ENCODE assay signal across 8 cellular contexts in the genomic region with DNA sequence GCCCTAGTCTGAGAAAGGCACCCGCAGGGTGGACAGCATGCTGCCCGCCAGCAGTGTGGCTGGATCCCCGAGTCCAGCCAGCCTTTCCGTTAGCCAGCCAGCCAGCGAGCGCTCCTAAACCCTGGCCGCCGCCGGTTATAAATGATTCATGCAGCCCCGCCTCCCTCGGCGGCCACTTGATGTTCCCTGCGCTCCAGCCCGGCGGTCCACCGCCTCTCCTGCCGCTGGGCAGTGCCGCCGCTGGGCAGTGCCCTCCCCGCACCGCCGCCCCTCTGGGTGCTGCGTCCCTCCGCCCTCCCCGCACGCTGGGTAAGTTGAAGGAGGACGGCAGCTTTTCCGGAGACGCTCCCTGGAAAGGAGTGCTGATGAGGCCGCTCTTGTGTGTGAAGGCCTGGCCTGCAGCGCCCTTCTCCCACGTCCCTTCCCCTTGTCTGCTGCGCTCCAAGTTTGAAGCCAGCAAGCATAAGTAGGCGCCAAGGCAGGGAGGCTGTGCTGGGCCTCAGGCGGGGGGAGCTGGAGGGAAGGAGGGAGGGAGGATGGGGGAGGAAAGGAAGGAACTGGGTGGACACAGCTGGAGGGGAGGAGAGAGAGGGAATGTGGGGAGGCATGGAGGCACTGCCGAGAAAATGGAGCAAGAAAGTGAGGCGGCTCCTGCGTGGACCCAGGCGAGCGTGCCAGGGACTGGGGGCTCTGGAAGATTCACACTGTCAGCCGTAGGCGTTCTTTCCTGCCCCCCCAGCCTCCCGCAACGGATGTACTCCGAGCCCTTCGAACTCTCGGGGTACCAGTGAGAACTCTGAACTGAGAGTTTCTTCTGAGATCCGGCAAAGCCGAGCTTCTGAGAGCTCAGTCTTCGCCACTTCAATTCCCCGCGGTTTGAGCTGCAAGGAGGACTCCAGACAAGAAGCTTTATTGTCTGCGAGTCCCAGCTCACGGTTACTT.
DNase-seq lines count a peak whose midpoint lies in the region; TF ChIP-seq lines count a peak whose summit lies in the region.

No MANE protein-coding gene starts in this region.

- no peaks in the 10 kb centered on the region for H4K20me1 ChIP-seq in MM.1S (ENCODE audit: insufficient read depth, low read length)

- H3K4me1 ChIP-seq in cardiac muscle cell (ENCODE audit: low read depth): peaks cover 23% of the 10 kb centered on the region
- no peaks in the 10 kb centered on the region for H3K4me1 ChIP-seq in parathyroid adenoma
- no peaks in the 10 kb centered on the region for H3K4me1 ChIP-seq in MM.1S (ENCODE audit: low read length)

- no peaks in the 10 kb centered on the region for H3K9me3 ChIP-seq in cardiac muscle cell (ENCODE audit: low read depth)
- no peaks in the 10 kb centered on the region for H3K9me3 ChIP-seq in parathyroid adenoma (ENCODE audit: control insufficient read depth, low read length)
- H3K9me3 ChIP-seq in MM.1S (replicated peaks; ENCODE audit: insufficient read depth, low read length): no peaks in the 10 kb centered on the region

- H3K36me3 ChIP-seq in cardiac muscle cell: no peaks in the 10 kb centered on the region
- H3K36me3 ChIP-seq in parathyroid adenoma (ENCODE audit: control insufficient read depth, insufficient read depth, low read length): no peaks in the 10 kb centered on the region
- no peaks in the 10 kb centered on the region for H3K36me3 ChIP-seq in MM.1S (replicated peaks; ENCODE audit: insufficient read depth, low read length)

- no peak overlapping the region for H3K27ac ChIP-seq in cardiac muscle cell
- no peak overlapping the region for H3K27ac ChIP-seq in parathyroid adenoma
- H3K27ac ChIP-seq in MM.1S (ENCODE audit: low read length): no peak overlapping the region

- H2AFZ ChIP-seq in parathyroid adenoma (peak overlapping the region; percentile 74), MM.1S (ENCODE audit: low read length) (no peak overlapping the region)

- H3K79me2 ChIP-seq in parathyroid adenoma: no peaks in the 10 kb centered on the region
- H3K79me2 ChIP-seq in MM.1S (ENCODE audit: low read length): no peaks in the 10 kb centered on the region

- no peaks in the 10 kb centered on the region for H3F3A ChIP-seq in MM.1S (ENCODE audit: insufficient read depth, low read length)

- H3K4me3 ChIP-seq in WI38 (ENCODE audit: low read depth, low read length) (peak overlapping the region; percentile 58), cardiac muscle cell (no peak overlapping the region), parathyroid adenoma (ENCODE audit: low read depth, low read length) (peak overlapping the region; percentile 46), MM.1S (ENCODE audit: low read length) (no peak overlapping the region)

- peak overlapping the region; percentile 67 for H3K4me2 ChIP-seq in parathyroid adenoma (ENCODE audit: low read length)
- H3K4me2 ChIP-seq in MM.1S (ENCODE audit: low read depth, low read length): no peak overlapping the region

- H3K27me3 ChIP-seq in cardiac muscle cell (no peaks in the 10 kb centered on the region), parathyroid adenoma (ENCODE audit: control insufficient read depth, insufficient read depth, low read length) (no peaks in the 10 kb centered on the region), MM.1S (replicated peaks; ENCODE audit: insufficient read depth, low read length) (no peaks in the 10 kb centered on the region; the same call in 1 of the 2 replicates)

- no peak overlapping the region for H3K9ac ChIP-seq in parathyroid adenoma
- no peak overlapping the region for H3K9ac ChIP-seq in MM.1S (ENCODE audit: low read length)

- no peaks in the 10 kb centered on the region for H3K9me2 ChIP-seq in MM.1S (replicated peaks; ENCODE audit: insufficient read depth, low read length)

- no peak for TF ChIP-seq CTCF in WI38 (IDR thresholded peaks at IDR 0.05; ENCODE audit: low read depth, low read length)
- TF ChIP-seq CTCF in cardiac muscle cell (IDR thresholded peaks at IDR 0.05; ENCODE audit: low read depth, low read length): no peak
- no peak for TF ChIP-seq CTCF in parathyroid adenoma (IDR thresholded peaks at IDR 0.05)
- no peak for TF ChIP-seq CTCF in MM.1S (IDR thresholded peaks at IDR 0.05; ENCODE audit: low read length)

- DNase-seq in Daoy (ENCODE audit: low read depth) (peak; percentile 86), cardiac muscle cell (ENCODE audit: low read depth in 1 of 2, low spot score in 1 of 2) (peak; percentile 62 to 93), GDM1 (lab: John Stamatoyannopoulos, UW) (no peak), RKO (ENCODE audit: low spot score) (no peak), MM.1S (no peak)
- DNase-seq in activated CD4-positive, alpha-beta T cell treated with anti-CD3 and anti-CD28 coated beads, Interleukin-2, amount 50 U/mL, for 1 hour: no peak

Comparison
In these comparisons a context has a peak if more than half of its experiments do, and no peak if none do; other contexts are left out.
1. DNase-seq: peak in Daoy (single experiment) and cardiac muscle cell (2 of 2); none in GDM1 (single experiment), RKO (single experiment), MM.1S (single experiment) and activated CD4-positive, alpha-beta T cell treated with anti-CD3 and anti-CD28 coated beads, Interleukin-2, amount 50 U/mL, for 1 hour (single experiment).
2. H3K4me3 ChIP-seq: peak in WI38 (single experiment) and parathyroid adenoma (single experiment); none in cardiac muscle cell (single experiment) and MM.1S (single experiment).